17 cellular contexts compared by ENCODE assay signal in genomic region chr17:76421054-76421427, GRCh38. TPM values are rescaled to one million over a fixed set of nuclear protein-coding genes. Genes with fewer than 3 reads are reported as not detected.
DNase-seq lines count a peak whose midpoint lies in the region; ATAC-seq and TF ChIP-seq lines count a peak whose summit lies in the region.
"Had no signal": no experiment of that assay in that cellular context is flagged by ENCODE, and none has a peak within 500 bp of the region (broad histone marks: within the 10 kb centered on the region; RNA-seq: fewer than 3 reads in every experiment).

No MANE protein-coding gene starts in this region.

- H3K4me1 ChIP-seq in ascending aorta, result peaks cover 0 to 19% of the 10 kb centered on the region in 2 donors
- no peaks in the 10 kb centered on the region for H3K4me1 ChIP-seq in CD4-positive, alpha-beta memory T cell (ENCODE audit: insufficient read depth, low read length)

- peaks cover 0 to 2% (median 0%) of the 10 kb centered on the region in 8 donors for H3K9me3 Mint-ChIP-seq in CD4-positive, alpha-beta memory T cell
- H3K9me3 Mint-ChIP-seq: activated T-helper 1 cell treated with anti-CD3 and anti-CD28 coated beads, Interleukin-12 subunit alpha, Interleukin-12 subunit beta, Interleukin-2, Interleukin-4 antibody, amounts not matched to agents 30 ng/mL and 10 ng/mL and 1 ng/mL, durations not matched to agents 14 hours and 24 hours and 36 hours; T-helper 1 cell treated with Interleukin-12 subunit alpha and Interleukin-12 subunit beta and Interleukin-4 antibody, amounts not matched to agents 30 μg/mL and 1 μg/mL, for 36 hours had no signal

- H3K36me3 Mint-ChIP-seq in CD4-positive, alpha-beta memory T cell, result peaks cover 0 to 9% of the 10 kb centered on the region in 2 donors

- H3K36me3 ChIP-seq in ascending aorta, result no peaks in the 10 kb centered on the region
- no peaks in the 10 kb centered on the region for H3K36me3 ChIP-seq in CD4-positive, alpha-beta memory T cell (ENCODE audit: insufficient read depth, low read length)

- DNase-seq in EH (ENCODE audit: low read depth) (peak; percentile 41), ascending aorta (ENCODE audit: low spot score in 2 of 2) (no peak), left ventricle myocardium superior (peak; percentile 70), pons (ENCODE audit: low spot score) (peak; percentile 49), kidney glomerular epithelial cell (lab: John Stamatoyannopoulos, UW) (no peak), DMS114 treated with DMSO at 0.1 percent for 48 hours (lab: John Stamatoyannopoulos, UW; ENCODE audit: unreplicated experiment) (no peak)
- no peak for DNase-seq in CD4-positive, alpha-beta memory T cell
- DNase-seq: activated CD4-positive, alpha-beta T cell treated with anti-CD3 and anti-CD28 coated beads, Interleukin-2, amount 50 U/mL, for 48 hours; GDM1; hippocampal formation; OCI-M1; stimulated activated CD4-positive, alpha-beta T cell treated with anti-CD3 and anti-CD28 coated beads, Interleukin-1b, Interleukin-23, amount 100 ng/mL, for 48 hours had no signal

- H3K27me3 Mint-ChIP-seq in CD4-positive, alpha-beta memory T cell, result no peaks in the 10 kb centered on the region
- H3K27me3 Mint-ChIP-seq: progenitor cell of endocrine pancreas had no signal

- peak overlapping the region; percentile 32 to 58 for H3K27ac ChIP-seq in ascending aorta
- H3K27ac ChIP-seq in CD4-positive, alpha-beta memory T cell (ENCODE audit: low read depth, low read length), result no peak overlapping the region
- H3K27ac ChIP-seq: C4-2B had no signal

- no peak overlapping the region for H3K4me3 Mint-ChIP-seq in CD4-positive, alpha-beta memory T cell
- H3K4me3 Mint-ChIP-seq: activated T-helper 1 cell treated with anti-CD3 and anti-CD28 coated beads, Interleukin-12 subunit alpha, Interleukin-12 subunit beta, Interleukin-2, Interleukin-4 antibody, amounts not matched to agents 30 ng/mL and 10 ng/mL and 1 ng/mL, durations not matched to agents 14 hours and 24 hours and 36 hours; T-helper 1 cell treated with Interleukin-12 subunit alpha and Interleukin-12 subunit beta and Interleukin-4 antibody, amounts not matched to agents 30 μg/mL and 1 μg/mL, for 36 hours had no signal

- CTCF ChIA-PET in CD4-positive, alpha-beta memory T cell (lab: Charles Lee; ENCODE audit: partially characterized antibody), result no interaction called here

- TF ChIP-seq CTCF in ascending aorta (IDR thresholded peaks at IDR 0.05), result no peak

- H3K4me1 Mint-ChIP-seq in CD4-positive, alpha-beta memory T cell, result peaks cover 18 to 39% (median 20%) of the 10 kb centered on the region in 4 donors

- H3K4me3 ChIP-seq in ascending aorta, result no peak overlapping the region
- no peak overlapping the region for H3K4me3 ChIP-seq in CD4-positive, alpha-beta memory T cell (ENCODE audit: low read length in 2 of 2)

- no peaks in the 10 kb centered on the region for H3K9me3 ChIP-seq in ascending aorta
- H3K9me3 ChIP-seq in CD4-positive, alpha-beta memory T cell (ENCODE audit: control insufficient read depth in 1 of 2, low read length in 2 of 2), result no peaks in the 10 kb centered on the region

- intact Hi-C loops in ascending aorta (cut with DNase I) (no loop called here), left ventricle myocardium superior (cut with micrococcal nuclease) (no loop called here)
- intact Hi-C loops in CD4-positive, alpha-beta memory T cell (cut with micrococcal nuclease), result no loop called here

- H3K27ac Mint-ChIP-seq in CD4-positive, alpha-beta memory T cell, result peak overlapping the region in 2 of 7 donors; percentile 15 to 47
- H3K27ac Mint-ChIP-seq: activated T-helper 1 cell treated with anti-CD3 and anti-CD28 coated beads, Interleukin-12 subunit alpha, Interleukin-12 subunit beta, Interleukin-2, Interleukin-4 antibody, amounts not matched to agents 30 ng/mL and 10 ng/mL and 1 ng/mL, durations not matched to agents 14 hours and 24 hours and 36 hours; progenitor cell of endocrine pancreas; T-helper 1 cell treated with Interleukin-12 subunit alpha and Interleukin-12 subunit beta and Interleukin-4 antibody, amounts not matched to agents 30 μg/mL and 1 μg/mL, for 36 hours had no signal

- H3K27me3 ChIP-seq in ascending aorta, result no peaks in the 10 kb centered on the region
- no peaks in the 10 kb centered on the region for H3K27me3 ChIP-seq in CD4-positive, alpha-beta memory T cell (ENCODE audit: insufficient read depth, low read length)

- POLR2A ChIA-PET in CD4-positive, alpha-beta memory T cell (lab: Charles Lee; ENCODE audit: partially characterized antibody), result no interaction called here

- ATAC-seq in left ventricle myocardium superior (peak; percentile 86), HG03095 (IDR thresholded peaks at IDR 0.05; ENCODE audit: unreplicated experiment) (no peak)

RNA-seq across cellular contexts. Expression of gene UBE2O, which starts 31.9 kb away (rescaled TPM):
- total RNA-seq in ascending aorta, result 19.6 TPM
- 39.0 TPM for total RNA-seq in left ventricle myocardium superior
- 10 to 100 TPM; 42.5 to 43.7 TPM for total RNA-seq in CD4-positive, alpha-beta memory T cell
- 10 to 100 TPM in 1 of 2 donors, 1 to 10 TPM in 1; 4.5 to 14.6 TPM for polyA plus RNA-seq in CD4-positive, alpha-beta memory T cell

RNA-seq across cellular contexts. Expression of gene SPHK1, which starts 36.6 kb away (rescaled TPM):
- 120 TPM for total RNA-seq in ascending aorta
- total RNA-seq in left ventricle myocardium superior, result 2.7 TPM
- total RNA-seq in CD4-positive, alpha-beta memory T cell, result under 1 TPM; 0.67 to 0.70 TPM
- polyA plus RNA-seq in CD4-positive, alpha-beta memory T cell, result under 1 TPM in 1 of 2 donors, not detected in 1; 0.29 TPM

RNA-seq across cellular contexts. Expression of gene AANAT, which starts 46.4 kb away (rescaled TPM):
- total RNA-seq in ascending aorta (not detected), left ventricle myocardium superior (not detected)
- not detected for total RNA-seq in CD4-positive, alpha-beta memory T cell
- not detected for polyA plus RNA-seq in CD4-positive, alpha-beta memory T cell
- total RNA-seq: activated T-helper 1 cell treated with anti-CD3 and anti-CD28 coated beads, Interleukin-12 subunit alpha, Interleukin-12 subunit beta, Interleukin-2, Interleukin-4 antibody, amounts not matched to agents 30 ng/mL and 10 ng/mL and 1 ng/mL, durations not matched to agents 14 hours and 24 hours and 36 hours; progenitor cell of endocrine pancreas had no signal

Comparison
In these comparisons a context has a peak if more than half of its experiments do, and no peak if none do; other contexts are left out.
1. DNase-seq: peak in EH (single experiment), left ventricle myocardium superior (single experiment) and pons (single experiment); none in ascending aorta (0 of 2), CD4-positive, alpha-beta memory T cell (0 of 5), kidney glomerular epithelial cell (single experiment) and DMS114 treated with DMSO at 0.1 percent for 48 hours (single experiment).
2. RNA of gene SPHK1, which starts 36.6 kb away (total RNA-seq): 120 TPM in ascending aorta (single experiment); 2.7 TPM in left ventricle myocardium superior (single experiment) and 0.67 to 0.70 TPM in CD4-positive, alpha-beta memory T cell; every median in the first group is over 10 times any median in the second.